ENCODE assay signal across 1 cellular context in genomic region chr11:77171885-77172665, GRCh38.
TF ChIP-seq lines count a peak whose summit lies in the region.

No MANE protein-coding gene starts in this region.

TF ChIP-seq in HepG2, 621 proteins besides CTCF, POLR2A, EP300 and RAD21 (continued from another document and continues in another):
- no peak for TF ChIP-seq HBP1 (CRISPR knock-in tag; IDR thresholded peaks at IDR 0.05; ENCODE audit: low read depth)
- no peak for TF ChIP-seq NFATC3 (CRISPR knock-in tag; IDR thresholded peaks at IDR 0.05)
- TF ChIP-seq STAG1 (CRISPR knock-in tag; IDR thresholded peaks at IDR 0.05): peak; percentile 32; the same call in 1 of the 2 replicates
- TF ChIP-seq PAXIP1 (CRISPR knock-in tag; conservative IDR thresholded peaks at IDR 0.05): peak; percentile 74
- no peak for TF ChIP-seq RFXAP (CRISPR knock-in tag; IDR thresholded peaks at IDR 0.05; ENCODE audit: borderline replicate concordance)
- no peak for TF ChIP-seq ZSCAN20 (CRISPR knock-in tag; IDR thresholded peaks at IDR 0.05; ENCODE audit: borderline replicate concordance)
- TF ChIP-seq ATF4 (CRISPR knock-in tag; IDR thresholded peaks at IDR 0.05): no peak
- TF ChIP-seq ELF3 (CRISPR knock-in tag; IDR thresholded peaks at IDR 0.05): peak; percentile 37; the same call in 1 of the 2 replicates
- TF ChIP-seq GMEB1 (CRISPR knock-in tag; IDR thresholded peaks at IDR 0.05; ENCODE audit: borderline replicate concordance): no peak
- TF ChIP-seq KLF13 (CRISPR knock-in tag; IDR thresholded peaks at IDR 0.05): no peak
- TF ChIP-seq CREB3 (CRISPR knock-in tag; IDR thresholded peaks at IDR 0.05): no peak
- no peak for TF ChIP-seq PBX2 (CRISPR knock-in tag; IDR thresholded peaks at IDR 0.05)
- TF ChIP-seq CHD4 (IDR thresholded peaks at IDR 0.05; ENCODE audit: borderline replicate concordance, low read length): no peak
- no peak for TF ChIP-seq SNAI1 (CRISPR knock-in tag; IDR thresholded peaks at IDR 0.05; ENCODE audit: borderline replicate concordance)
- no peak for TF ChIP-seq ATF7 (IDR thresholded peaks at IDR 0.05)
- TF ChIP-seq ATF7 (CRISPR knock-in tag; IDR thresholded peaks at IDR 0.05): peak; percentile 50
- no peak for TF ChIP-seq MTA3 (CRISPR knock-in tag; IDR thresholded peaks at IDR 0.05)
- no peak for TF ChIP-seq ZNF615 (CRISPR knock-in tag; IDR thresholded peaks at IDR 0.05; ENCODE audit: borderline replicate concordance)
- TF ChIP-seq ZNF274 (CRISPR knock-in tag; IDR thresholded peaks at IDR 0.05): no peak
- TF ChIP-seq ZNF556 (CRISPR knock-in tag; IDR thresholded peaks at IDR 0.05; ENCODE audit: borderline replicate concordance): peak; percentile 28; the same call in 1 of the 2 replicates
- no peak for TF ChIP-seq NKX3-1 (CRISPR knock-in tag; IDR thresholded peaks at IDR 0.05)
- TF ChIP-seq PRDM4 (CRISPR knock-in tag; IDR thresholded peaks at IDR 0.05; ENCODE audit: borderline replicate concordance): no peak
- no peak for TF ChIP-seq NBN (conservative IDR thresholded peaks at IDR 0.05)
- TF ChIP-seq LBX2 (CRISPR knock-in tag; IDR thresholded peaks at IDR 0.05; ENCODE audit: borderline replicate concordance): no peak
- 0 out of 2 replicates have a peak, but pooled peaks have one; percentile 14 for TF ChIP-seq POGZ (CRISPR knock-in tag; IDR thresholded peaks at IDR 0.05)
- TF ChIP-seq TCF7L2 (IDR thresholded peaks at IDR 0.05; ENCODE audit: low read depth, low read length): no peak
- TF ChIP-seq ATAD3A (CRISPR knock-in tag; IDR thresholded peaks at IDR 0.05): no peak
- TF ChIP-seq E2F5 (CRISPR knock-in tag; conservative IDR thresholded peaks at IDR 0.05): no peak
- TF ChIP-seq PHF20 (CRISPR knock-in tag; IDR thresholded peaks at IDR 0.05): no peak
- no peak for TF ChIP-seq ZNF652 (CRISPR knock-in tag; IDR thresholded peaks at IDR 0.05; ENCODE audit: borderline replicate concordance, low read depth)
- TF ChIP-seq HOMEZ (CRISPR knock-in tag; IDR thresholded peaks at IDR 0.05; ENCODE audit: low read depth): no peak
- no peak for TF ChIP-seq GABPA (IDR thresholded peaks at IDR 0.05; ENCODE audit: low read depth, low read length)
- no peak for TF ChIP-seq GABPA (CRISPR knock-in tag; IDR thresholded peaks at IDR 0.05; ENCODE audit: low read depth)
- TF ChIP-seq RFX5 (IDR thresholded peaks at IDR 0.05; ENCODE audit: low read depth, low read length): no peak
- no peak for TF ChIP-seq SIX4 (CRISPR knock-in tag; IDR thresholded peaks at IDR 0.05)
- TF ChIP-seq YY1 (IDR thresholded peaks at IDR 0.05; ENCODE audit: insufficient read depth, insufficient replicate concordance, low read depth, low read length): no peak
- TF ChIP-seq ZFP82 (CRISPR knock-in tag; IDR thresholded peaks at IDR 0.05; ENCODE audit: borderline replicate concordance): no peak
- no peak for TF ChIP-seq KAT8 (CRISPR knock-in tag; IDR thresholded peaks at IDR 0.05)
- TF ChIP-seq ZNF292 (CRISPR knock-in tag; IDR thresholded peaks at IDR 0.05; ENCODE audit: borderline replicate concordance, low read depth): peak; percentile 75; the same call in 1 of the 2 replicates
- no peak for TF ChIP-seq ZNF782 (CRISPR knock-in tag; IDR thresholded peaks at IDR 0.05; ENCODE audit: borderline replicate concordance)
- no peak for TF ChIP-seq ZNF569 (CRISPR knock-in tag; IDR thresholded peaks at IDR 0.05; ENCODE audit: borderline replicate concordance)
- TF ChIP-seq THAP8 (CRISPR knock-in tag; IDR thresholded peaks at IDR 0.05; ENCODE audit: borderline replicate concordance): no peak
- no peak for TF ChIP-seq RARG (CRISPR knock-in tag; IDR thresholded peaks at IDR 0.05; ENCODE audit: low read depth)
- TF ChIP-seq MXD3 (CRISPR knock-in tag; IDR thresholded peaks at IDR 0.05): no peak
- no peak for TF ChIP-seq E2F2 (CRISPR knock-in tag; IDR thresholded peaks at IDR 0.05; ENCODE audit: borderline replicate concordance)
